8 cellular contexts compared by ENCODE assay signal in the genomic region with DNA sequence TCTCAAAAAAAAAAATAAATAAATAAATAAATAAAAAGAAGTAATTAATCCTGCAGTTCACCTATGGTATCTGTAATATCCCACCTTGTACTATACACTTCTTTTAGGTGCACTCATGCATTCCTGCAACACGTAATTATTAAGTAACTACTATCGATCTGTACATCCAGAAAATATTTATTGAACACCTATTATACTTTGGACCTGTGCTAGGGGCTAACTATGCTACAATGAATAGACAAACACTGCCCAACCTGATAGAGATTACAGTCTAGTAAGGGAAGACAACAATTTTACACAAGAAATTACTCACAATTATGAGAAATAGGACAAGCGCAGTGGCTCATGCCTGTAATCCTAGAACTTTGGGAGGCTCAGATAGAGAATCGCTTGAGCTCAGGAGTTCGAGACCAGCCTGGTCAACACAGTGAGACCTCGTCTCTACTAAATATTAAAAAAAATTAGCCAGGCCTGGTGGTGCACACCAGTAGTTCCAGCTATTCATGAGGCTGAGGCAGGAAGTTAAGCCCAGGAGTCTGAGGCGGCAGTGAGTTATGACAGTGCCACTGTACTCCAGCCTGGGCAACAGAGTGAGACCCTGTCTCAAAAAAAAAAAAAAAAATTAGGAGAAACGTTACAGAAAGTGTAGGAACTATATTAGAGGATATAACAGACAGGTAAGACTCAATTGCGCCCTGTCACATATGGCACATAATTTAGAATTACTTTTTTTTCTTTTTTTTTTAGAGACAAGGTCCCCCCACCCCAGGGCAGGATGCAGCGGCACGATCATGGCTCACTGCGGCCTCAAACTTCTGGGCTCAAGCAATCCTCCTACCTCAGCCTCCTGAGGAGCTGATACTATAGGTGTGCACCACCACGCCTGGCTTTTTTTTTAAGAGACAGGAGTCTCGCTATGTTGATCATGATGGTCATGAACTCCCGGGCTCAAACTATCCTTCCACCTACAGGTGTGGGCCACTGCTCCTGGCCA. TPM values are rescaled to one million over a fixed set of nuclear protein-coding genes. Genes with fewer than 3 reads are reported as not detected.
DNase-seq lines count a peak whose midpoint lies in the region; ATAC-seq and TF ChIP-seq lines count a peak whose summit lies in the region.

No MANE protein-coding gene starts in this region.

- H3K36me3 Mint-ChIP-seq in activated naive CD4-positive, alpha-beta T cell treated with anti-CD3 and anti-CD28 coated beads, Interleukin-2, amount 50 U/mL, for 24 hours: peaks cover 4% of the 10 kb centered on the region

- H3K9me3 ChIP-seq in adrenal gland (replicated peaks in 1 of 3) (no peaks in the 10 kb centered on the region), lower lobe of right lung (no peaks in the 10 kb centered on the region), tibial nerve (no peaks in the 10 kb centered on the region)

- no peak for TF ChIP-seq POLR2A in adrenal gland (IDR thresholded peaks at IDR 0.05)
- TF ChIP-seq POLR2A in tibial nerve (IDR thresholded peaks at IDR 0.05): no peak

- H3K9me3 Mint-ChIP-seq in activated naive CD4-positive, alpha-beta T cell treated with anti-CD3 and anti-CD28 coated beads, Interleukin-2, amount 50 U/mL, for 24 hours: no peaks in the 10 kb centered on the region

- H3K27me3 ChIP-seq in adrenal gland (no peaks in the 10 kb centered on the region), lower lobe of right lung (ENCODE audit: low read depth) (no peaks in the 10 kb centered on the region), tibial nerve (peaks cover 0 to 6% of the 10 kb centered on the region in 2 donors)

- no peak for TF ChIP-seq EP300 in tibial nerve (IDR thresholded peaks at IDR 0.05)

- H3K27me3 Mint-ChIP-seq in activated naive CD4-positive, alpha-beta T cell treated with anti-CD3 and anti-CD28 coated beads, Interleukin-2, amount 50 U/mL, for 24 hours: no peaks in the 10 kb centered on the region

- intact Hi-C loops in adrenal gland (cut with DNase I): no loop called here
- intact Hi-C loops in lower lobe of right lung (cut with DNase I): no loop called here

- H3K4me1 Mint-ChIP-seq in activated naive CD4-positive, alpha-beta T cell treated with anti-CD3 and anti-CD28 coated beads, Interleukin-2, amount 50 U/mL, for 24 hours: peaks cover 45% of the 10 kb centered on the region

- WGBS in adrenal gland, 4 donors: 93 to 97% (median 94%) methylated on average over 15 of the region's 15 CpGs
- 95% methylated on average over 15 of the region's 15 CpGs for WGBS in tibial nerve, 2 donors

- H3K27ac Mint-ChIP-seq in activated naive CD4-positive, alpha-beta T cell treated with anti-CD3 and anti-CD28 coated beads, Interleukin-2, amount 50 U/mL, for 24 hours: peak overlapping the region; percentile 96

- H3K27ac ChIP-seq in adrenal gland: peak overlapping the region in 2 of 5 donors; percentile 48 to 86
- peak overlapping the region; percentile 88 for H3K27ac ChIP-seq in lower lobe of right lung
- peak overlapping the region in 2 of 4 donors; percentile 79 to 87 for H3K27ac ChIP-seq in tibial nerve

- peak overlapping the region in 3 of 4 donors; percentile 55 to 78 (median 69) for H3K4me3 ChIP-seq in adrenal gland
- H3K4me3 ChIP-seq in lower lobe of right lung: peak overlapping the region; percentile 90
- H3K4me3 ChIP-seq in tibial nerve: peak overlapping the region in 3 of 4 donors; percentile 61 to 78 (median 69)

- H3K36me3 ChIP-seq in adrenal gland (replicated peaks in 1 of 2) (no peaks in the 10 kb centered on the region), lower lobe of right lung (no peaks in the 10 kb centered on the region), tibial nerve (no peaks in the 10 kb centered on the region)

- no peak for TF ChIP-seq CTCF in adrenal gland (IDR thresholded peaks at IDR 0.05)
- TF ChIP-seq CTCF in lower lobe of right lung (IDR thresholded peaks at IDR 0.05): no peak
- TF ChIP-seq CTCF in tibial nerve (IDR thresholded peaks at IDR 0.05): no peak

- ATAC-seq in lower lobe of right lung (no peak), GM18870 (IDR thresholded peaks at IDR 0.05; ENCODE audit: unreplicated experiment) (no peak)

- no peak for DNase-seq in activated naive CD4-positive, alpha-beta T cell treated with anti-CD3 and anti-CD28 coated beads, Interleukin-2, amount 50 U/mL, for 16 hours
- no peak for DNase-seq in adrenal gland
- no peak for DNase-seq in lower lobe of right lung
- no peak for DNase-seq in tibial nerve (ENCODE audit: low spot score in 2 of 2)
- no peak for DNase-seq in NCI-H526 treated with DMSO at 0.1 percent for 48 hours (lab: John Stamatoyannopoulos, UW)
- DNase-seq in NCI-H524 treated with DMSO at 0.1 percent for 48 hours (lab: John Stamatoyannopoulos, UW): no peak

- H3K4me1 ChIP-seq in adrenal gland (replicated peaks in 1 of 2): peaks cover 8 to 17% of the 10 kb centered on the region in 2 donors
- H3K4me1 ChIP-seq in lower lobe of right lung: peaks cover 12% of the 10 kb centered on the region
- peaks cover 0 to 25% (median 9%) of the 10 kb centered on the region in 4 donors for H3K4me1 ChIP-seq in tibial nerve

- H3K4me3 Mint-ChIP-seq in activated naive CD4-positive, alpha-beta T cell treated with anti-CD3 and anti-CD28 coated beads, Interleukin-2, amount 50 U/mL, for 24 hours: peak overlapping the region; percentile 94

RNA-seq across cellular contexts. Expression of gene NRDE2, which starts 1.2 kb away (rescaled TPM):
- total RNA-seq in adrenal gland (10 to 100 TPM in 7 of 8 donors, 1 to 10 TPM in 1; 9.2 to 24.8 (median 16.4) TPM), lower lobe of right lung (22.2 TPM), tibial nerve (10 to 100 TPM; 15.7 to 18.9 (median 17.2) TPM)
- 10 to 100 TPM in 2 of 3 donors, 1 to 10 TPM in 1; 9.2 to 25.6 (median 13.5) TPM for polyA plus RNA-seq in adrenal gland
